18 cellular contexts compared by ENCODE assay signal in the genomic region with DNA sequence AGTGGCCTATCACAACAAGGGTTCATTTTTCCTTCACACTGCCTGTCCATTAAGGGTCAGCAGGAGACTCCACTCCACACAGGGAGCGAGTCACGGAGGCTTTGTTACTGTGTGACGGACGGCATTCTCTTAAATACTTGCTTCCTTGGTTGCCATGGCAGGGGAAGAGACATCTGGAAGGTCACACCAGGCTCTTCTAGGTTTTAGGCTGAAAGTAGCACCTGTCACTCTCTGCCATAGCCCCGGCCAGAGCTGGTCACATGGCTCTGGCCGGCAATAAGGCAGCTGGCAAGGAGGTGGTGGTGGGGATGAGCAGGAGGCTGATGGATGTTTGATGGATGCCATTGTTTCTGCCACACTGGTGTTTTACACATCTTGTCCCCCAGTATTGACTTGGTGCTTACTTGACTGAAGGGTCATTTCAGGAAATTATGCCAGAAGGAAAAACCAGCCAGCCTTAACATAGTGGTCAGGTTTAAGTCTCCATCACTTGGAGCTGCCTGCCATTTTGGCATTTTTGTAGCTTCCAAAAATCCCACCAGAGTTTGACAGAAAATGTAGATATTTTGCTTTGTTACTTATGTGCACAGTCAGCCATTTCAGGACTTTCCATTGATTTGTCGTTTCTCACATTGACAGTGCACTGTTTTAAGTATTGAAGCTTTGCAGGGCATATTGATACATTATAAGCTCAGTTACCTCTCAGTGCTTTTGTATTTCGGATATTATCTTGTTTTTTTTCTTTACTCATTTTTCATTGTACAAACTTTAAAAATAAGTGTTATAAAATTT.
"Had no signal": no experiment of that assay in that cellular context is flagged by ENCODE, and none has a peak within 500 bp of the region (broad histone marks: within the 10 kb centered on the region; RNA-seq: fewer than 3 reads in every experiment).

No MANE protein-coding gene starts in this region.

- H3K27me3 ChIP-seq: ascending aorta, right atrium auricular region had no signal

- H3K36me3 ChIP-seq: ascending aorta, breast epithelium, gastroesophageal sphincter, left lung, right atrium auricular region, suprapubic skin had no signal

- ATAC-seq: activated CD4-positive, CD25-positive, alpha-beta regulatory T cell treated with anti-CD3 and anti-CD28 coated beads, Interleukin-2, amount 50 U/mL, for 24 hours; gastroesophageal sphincter; mucosa of descending colon; natural killer cell had no signal

- H3K27ac ChIP-seq: ascending aorta, breast epithelium, gastroesophageal sphincter, left lung, right atrium auricular region, suprapubic skin had no signal

- H3K4me3 ChIP-seq: ascending aorta, breast epithelium, gastroesophageal sphincter, left lung, mucosa of descending colon, right atrium auricular region, smooth muscle cell, suprapubic skin had no signal

- H3K9me3 ChIP-seq: ascending aorta, breast epithelium, gastroesophageal sphincter, left lung, mucosa of descending colon, right atrium auricular region, suprapubic skin had no signal

- DNase-seq: activated CD4-positive, alpha-beta T cell treated with anti-CD3 and anti-CD28 coated beads, Interleukin-2, amount 50 U/mL, for 4 hours; activated naive CD4-positive, alpha-beta T cell treated with anti-CD3 and anti-CD28 coated beads, Interleukin-2, amount 10 ng/mL, durations not matched to agents 7 days and 5 days; activated T-cell treated with anti-CD3 and anti-CD28 coated beads, Interleukin-2, amount 50 U/mL, for 1 hour; erythroblast; left lung; mucosa of descending colon; natural killer cell; occipital lobe; T-helper 1 cell; T1000; trophoblast cell had no signal

- H3K4me1 ChIP-seq: ascending aorta, breast epithelium, gastroesophageal sphincter, left lung, right atrium auricular region, suprapubic skin had no signal
